In genomic region chr1:35408925-35409324, GRCh38 we compare ENCODE assay signal across 8 cellular contexts.
"Had no signal": no experiment of that assay in that cellular context is flagged by ENCODE, and none has a peak within 500 bp of the region (broad histone marks: within the 10 kb centered on the region; RNA-seq: fewer than 3 reads in every experiment).

No MANE protein-coding gene starts in this region.

- H3K4me3 ChIP-seq: GM12878 had no signal

- FAIRE-seq: G401.6, GM12878, GM12891, GM12892, GM18507, GM19239 had no signal

- DNase-seq: GDM1, GF-D8 had no signal

- ATAC-seq: GM12878 had no signal
